Comparison of ENCODE assay signal across 2 cellular contexts in genomic region chr14:59912443-59912842, GRCh38.
TF ChIP-seq lines count a peak whose summit lies in the region.

No MANE protein-coding gene starts in this region.

TF ChIP-seq in A549, 52 proteins besides CTCF, POLR2A, EP300 and RAD21 (continued from another document):
- TF ChIP-seq REST (IDR thresholded peaks at IDR 0.05), result no peak

TF ChIP-seq in K562, 482 proteins besides CTCF, POLR2A, EP300 and RAD21 (continued from another document):
- TF ChIP-seq PATZ1 (CRISPR knock-in tag; IDR thresholded peaks at IDR 0.05; ENCODE audit: borderline replicate concordance), result no peak
